8 cellular contexts compared by ENCODE assay signal in genomic region chr10:29658984-29659769, GRCh38. TPM values are rescaled to one million over a fixed set of nuclear protein-coding genes. Genes with fewer than 3 reads are reported as not detected.
DNase-seq lines count a peak whose midpoint lies in the region; ATAC-seq and TF ChIP-seq lines count a peak whose summit lies in the region.

No MANE protein-coding gene starts in this region.

- H3K27me3 ChIP-seq in Caco-2 (replicated peaks; ENCODE audit: control insufficient read depth, insufficient read depth, low read length): no peaks in the 10 kb centered on the region
- no peaks in the 10 kb centered on the region for H3K27me3 ChIP-seq in mesendoderm (ENCODE audit: insufficient read depth, low read length, poor library complexity)

- CTCF ChIA-PET in Caco-2 (lab: Charles Lee): no interaction called here

- no CpG with 5 or more reads among the region's 9 CpGs for WGBS in mesendoderm (ENCODE audit: extremely low coverage, insufficient coverage, low lambda C conversion rate)

- no peak overlapping the region for H2BK120ac ChIP-seq in mesendoderm (ENCODE audit: low read depth, low read length)

- ATAC-seq in GM21367 (IDR thresholded peaks at IDR 0.05; ENCODE audit: unreplicated experiment): peak; percentile 98
- peak; percentile 94 for ATAC-seq in central memory CD8-positive, alpha-beta T cell (replicated peaks; ENCODE audit: extremely low read depth, poor library complexity, severe bottlenecking)

- no peaks in the 10 kb centered on the region for H3K79me2 ChIP-seq in mesendoderm (ENCODE audit: control insufficient read depth, insufficient read depth, low read length)

- H4K8ac ChIP-seq in mesendoderm (ENCODE audit: low read depth, low read length): no peak overlapping the region

- H3K79me1 ChIP-seq in mesendoderm (ENCODE audit: low read length): no peaks in the 10 kb centered on the region

- H3K27ac Mint-ChIP-seq in Caco-2 (ENCODE audit: unreplicated experiment): peak overlapping the region; percentile 70
- H3K27ac Mint-ChIP-seq in central memory CD8-positive, alpha-beta T cell (ENCODE audit: low read depth): peak overlapping the region; percentile 84

- H2BK5ac ChIP-seq in mesendoderm (ENCODE audit: low read length): no peak overlapping the region

- H3K23ac ChIP-seq in mesendoderm (ENCODE audit: low read length): no peak overlapping the region

- H3K4me3 ChIP-seq in Caco-2 (ENCODE audit: low read depth, low read length): no peak overlapping the region
- H3K4me3 ChIP-seq in WI38 (ENCODE audit: low read depth, low read length): peak overlapping the region; percentile 7
- no peak overlapping the region for H3K4me3 ChIP-seq in mesendoderm (ENCODE audit: low read length)

- H4K5ac ChIP-seq in mesendoderm (ENCODE audit: low read length): no peak overlapping the region

- H3K4me3 Mint-ChIP-seq in Caco-2 (ENCODE audit: unreplicated experiment): peak overlapping the region; percentile 40
- peak overlapping the region; percentile 64 for H3K4me3 Mint-ChIP-seq in central memory CD8-positive, alpha-beta T cell

- H2AK5ac ChIP-seq in mesendoderm (ENCODE audit: low read length): no peak overlapping the region

- no peak overlapping the region for H3K9ac ChIP-seq in mesendoderm (ENCODE audit: low read length)

- H3K36me3 ChIP-seq in Caco-2 (ENCODE audit: control insufficient read depth, insufficient read depth, low read length) (peaks cover 6% of the 10 kb centered on the region), mesendoderm (ENCODE audit: control insufficient read depth, insufficient read depth, low read length) (no peaks in the 10 kb centered on the region)

- H3K4me1 Mint-ChIP-seq in Caco-2 (ENCODE audit: low read depth, unreplicated experiment): peaks cover 26% of the 10 kb centered on the region
- H3K4me1 Mint-ChIP-seq in central memory CD8-positive, alpha-beta T cell: peaks cover 41% of the 10 kb centered on the region

- H3K27me3 Mint-ChIP-seq in Caco-2 (ENCODE audit: insufficient read depth, unreplicated experiment): no peaks in the 10 kb centered on the region
- H3K27me3 Mint-ChIP-seq in central memory CD8-positive, alpha-beta T cell: no peaks in the 10 kb centered on the region

- no peak overlapping the region for H3K4ac ChIP-seq in mesendoderm (ENCODE audit: low read depth, low read length)

- peaks cover 35% of the 10 kb centered on the region for H3K9me3 Mint-ChIP-seq in Caco-2 (ENCODE audit: unreplicated experiment)
- H3K9me3 Mint-ChIP-seq in central memory CD8-positive, alpha-beta T cell: no peaks in the 10 kb centered on the region

- H3K56ac ChIP-seq in mesendoderm (ENCODE audit: low read length): peak overlapping the region; percentile 17

- peak in 1 of 2 experiments; percentile 36 for TF ChIP-seq CTCF in Caco-2 (IDR thresholded peaks at IDR 0.05; ENCODE audit: insufficient read depth in 1 of 2, low read depth in 1 of 2, low read length in 1 of 2, severe bottlenecking in 1 of 2, unreplicated experiment in 1 of 2)
- 0 out of 2 replicates have a peak, but pooled peaks have one; percentile 21 for TF ChIP-seq CTCF in WI38 (IDR thresholded peaks at IDR 0.05; ENCODE audit: low read depth, low read length)

- no TSS peak for BruUV-seq in Caco-2 (replicated peaks; lab: Mats Ljungman, UMichigan)

- H3K4me1 ChIP-seq in Caco-2 (0 out of 2 replicates have a peak, but pooled peaks cover 6% of the 10 kb centered on the region), mesendoderm (ENCODE audit: control insufficient read depth, low read depth, low read length) (no peaks in the 10 kb centered on the region)

- POLR2A ChIA-PET in Caco-2 (lab: Charles Lee): no interaction called here

- no peak overlapping the region for H2BK15ac ChIP-seq in mesendoderm (replicated peaks; ENCODE audit: low read depth)

- H3K9me3 ChIP-seq in Caco-2: peaks cover 21% of the 10 kb centered on the region

- H3K27ac ChIP-seq in mesendoderm (ENCODE audit: low read depth, low read length): peak overlapping the region; percentile 31

- DNase-seq in Caco-2 (peak; percentile 41 to 70), HPDE6-E6E7 (ENCODE audit: extremely low spot score) (peak; percentile 84), mesendoderm (peak; percentile 85), NCI-H774 (lab: John Stamatoyannopoulos, UW) (no peak)
- peak; percentile 21 to 69 for DNase-seq in central memory CD8-positive, alpha-beta T cell (ENCODE audit: low spot score in 2 of 2)
- DNase-seq in stimulated activated CD8-positive, alpha-beta memory T cell treated with anti-CD3 and anti-CD28 coated beads, Interleukin-4, amount 100 ng/mL, for 48 hours: peak; percentile 68

- H3K18ac ChIP-seq in mesendoderm (ENCODE audit: low read length): peak overlapping the region; percentile 84

- no peak overlapping the region for H3K4me2 ChIP-seq in mesendoderm (ENCODE audit: low read length)

- intact Hi-C loops in Caco-2 (cut with micrococcal nuclease; ENCODE audit: unreplicated experiment): loop anchor here (1.0 kb wide), 1 partner anchor 11 kb away; no protein-coding TSS in a partner anchor

- peaks cover 62% of the 10 kb centered on the region for H3K36me3 Mint-ChIP-seq in Caco-2 (ENCODE audit: insufficient read depth, unreplicated experiment)
- peaks cover 4% of the 10 kb centered on the region for H3K36me3 Mint-ChIP-seq in central memory CD8-positive, alpha-beta T cell (ENCODE audit: insufficient read depth)

RNA-seq across cellular contexts. Expression of gene SVIL, which starts 24.4 kb away (rescaled TPM):
- total RNA-seq in Caco-2 (2022): 54.4 and 70.1 TPM in 2 replicates
- 15.3 TPM for polyA plus RNA-seq in mesendoderm (2013, experiment 1 of 2)
- polyA plus RNA-seq in mesendoderm (2013, experiment 2 of 2): 15.0 TPM
